31 cellular contexts compared by ENCODE assay signal in the genomic region with DNA sequence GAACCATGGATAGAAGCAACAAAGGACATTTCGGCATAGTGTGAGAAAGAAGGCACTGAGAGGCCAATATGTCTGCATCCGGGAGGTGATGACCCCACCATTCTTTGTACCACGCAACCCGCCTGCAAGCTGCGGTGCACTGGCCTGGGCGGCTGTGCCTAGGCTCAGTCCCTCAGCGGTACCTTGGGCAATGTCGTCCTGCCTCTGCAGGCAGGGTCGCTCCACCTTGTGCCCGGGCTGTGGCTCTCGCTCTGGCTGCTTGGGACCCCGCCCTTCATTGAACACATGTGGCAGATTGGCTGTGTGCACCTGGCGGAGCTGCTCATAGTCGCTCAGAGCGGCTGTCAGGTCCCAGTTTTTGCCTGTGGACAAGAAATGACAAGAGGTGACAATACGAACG.
"Had no signal": no experiment of that assay in that cellular context is flagged by ENCODE, and none has a peak within 500 bp of the region (broad histone marks: within the 10 kb centered on the region; RNA-seq: fewer than 3 reads in every experiment).

No MANE protein-coding gene starts in this region.

- ATAC-seq: activated naive CD4-positive, alpha-beta T cell treated with anti-CD3 and anti-CD28 coated beads, Interleukin-2, amount 50 U/mL, for 72 hours; activated naive CD8-positive, alpha-beta T cell treated with anti-CD3 and anti-CD28 coated beads, Interleukin-2, amount 50 U/mL, for 24 hours; activated T-cell treated with anti-CD3 and anti-CD28 coated beads, Interleukin-2, amount 50 U/mL, for 4 hours; activated T-cell treated with anti-CD3 and anti-CD28 coated beads, Interleukin-2, amount 50 U/mL, for 72 hours; activated T-helper 17 cell treated with anti-CD3 and anti-CD28 coated beads, Interleukin-2, amount 50 U/mL, for 72 hours; body of pancreas had no signal

- H3K9me3 ChIP-seq: adrenal gland, ascending aorta, body of pancreas had no signal

- DNase-seq: activated effector memory CD4-positive, alpha-beta T cell treated with anti-CD3 and anti-CD28 coated beads, Interleukin-2, amount 50 U/mL, for 16 hours; activated effector memory CD4-positive, alpha-beta T cell treated with Interleukin-2 at 50 U/mL for 16 hours; activated gamma-delta T cell; activated gamma-delta T cell treated with Interleukin-2 at 50 U/mL for 16 hours; activated naive CD4-positive, alpha-beta T cell; activated naive CD4-positive, alpha-beta T cell treated with anti-CD3 and anti-CD28 coated beads for 36 hours; activated naive CD4-positive, alpha-beta T cell treated with anti-CD3 and anti-CD28 coated beads, Interleukin-2, amount 10 ng/mL, durations not matched to agents 7 days and 5 days; activated naive CD4-positive, alpha-beta T cell treated with anti-CD3 and anti-CD28 coated beads, Interleukin-2, amount 50 U/mL, for 16 hours; activated naive CD4-positive, alpha-beta T cell treated with Interleukin-2 at 50 U/mL for 16 hours; activated naive CD8-positive, alpha-beta T cell treated with anti-CD3 and anti-CD28 coated beads for 36 hours; activated naive CD8-positive, alpha-beta T cell treated with anti-CD3 and anti-CD28 coated beads, Interleukin-2, amount 10 ng/mL, durations not matched to agents 7 days and 5 days; activated naive CD8-positive, alpha-beta T cell treated with anti-CD3 and anti-CD28 coated beads, Interleukin-2, amount 50 U/mL, for 24 hours; activated T-cell treated with anti-CD3 and anti-CD28 coated beads, Interleukin-2, amount 50 U/mL, for 1 hour; activated T-cell treated with anti-CD3 and anti-CD28 coated beads, Interleukin-2, amount 50 U/mL, for 24 hours; activated T-cell treated with anti-CD3 and anti-CD28 coated beads, Interleukin-2, amount 50 U/mL, for 4 hours; activated T-cell treated with anti-CD3 and anti-CD28 coated beads, Interleukin-2, amount 50 U/mL, for 48 hours; activated T-cell treated with anti-CD3 and anti-CD28 coated beads, Interleukin-2, amount 50 U/mL, for 72 hours; adrenal gland; amniotic stem cell; amygdala; anterior cingulate cortex; aorta; body of pancreas; brain microvascular endothelial cell; central memory CD4-positive, alpha-beta T cell; cerebellar nuclear complex had no signal

- H3K27ac ChIP-seq: adrenal gland, ascending aorta, body of pancreas, brain microvascular endothelial cell, breast epithelium, cardiac muscle cell had no signal

- H3K36me3 ChIP-seq: adrenal gland, brain microvascular endothelial cell, breast epithelium, cardiac muscle cell had no signal

- H3K4me1 ChIP-seq: adrenal gland, ascending aorta, body of pancreas, breast epithelium had no signal

- H3K27me3 ChIP-seq: adrenal gland, ascending aorta, body of pancreas, brain microvascular endothelial cell, breast epithelium, cardiac muscle cell had no signal

- H3K4me3 ChIP-seq: adrenal gland, ascending aorta, body of pancreas, breast epithelium, cardiac muscle cell had no signal
